ENCODE assay signal across 9 cellular contexts in the genomic region with DNA sequence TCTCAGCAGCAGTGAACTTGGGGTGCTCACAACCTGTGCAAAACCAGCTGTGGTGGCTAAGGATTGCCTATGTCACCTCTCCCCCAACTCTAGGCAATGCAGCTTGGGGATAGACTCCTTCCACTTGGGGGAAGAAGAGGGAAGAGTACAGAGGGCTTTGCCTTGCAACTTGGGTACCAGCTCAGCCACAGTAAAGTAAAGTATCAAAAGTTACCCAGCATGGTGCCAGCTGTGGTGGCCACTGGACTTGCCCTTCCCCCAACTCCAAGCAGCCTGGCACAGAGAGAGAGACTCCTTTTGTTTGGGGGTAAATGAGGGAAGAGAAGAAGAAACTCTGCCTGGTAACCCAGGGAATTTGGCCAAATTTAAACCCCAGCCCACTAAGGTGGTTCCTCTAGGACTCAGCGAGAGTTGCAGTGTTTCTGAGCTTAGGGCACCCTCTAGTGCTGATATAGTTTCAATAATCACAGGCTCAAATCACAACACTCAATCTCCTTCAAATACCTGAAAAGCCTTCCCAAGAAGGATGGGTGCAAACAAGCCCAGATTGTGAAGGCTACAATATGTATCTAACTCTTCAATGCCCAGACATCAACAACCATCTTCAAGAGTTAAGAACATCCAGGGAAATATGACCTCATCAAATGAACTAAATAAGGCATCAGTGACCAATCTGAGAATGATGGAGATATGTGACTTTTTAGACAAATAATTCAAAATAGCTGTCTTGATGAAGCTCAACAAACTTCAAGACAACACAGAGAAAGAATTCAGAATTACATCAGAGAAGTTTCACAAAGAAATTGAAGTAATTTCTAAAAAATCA. TPM values are rescaled to one million over a fixed set of nuclear protein-coding genes. Genes with fewer than 3 reads are reported as not detected.
A peak's percentile ranks its signal among the peaks of the same experiment; 100 is the strongest.
DNase-seq lines count a peak whose midpoint lies in the region; ATAC-seq, FAIRE-seq and TF ChIP-seq lines count a peak whose summit lies in the region.
"Had no signal": no experiment of that assay in that cellular context is flagged by ENCODE, and none has a peak within 500 bp of the region (broad histone marks: within the 10 kb centered on the region; RNA-seq: fewer than 3 reads in every experiment).

No MANE protein-coding gene starts in this region.

- no peaks in the 10 kb centered on the region for H3K4me1 ChIP-seq in IMR-90 (ENCODE audit: control insufficient read depth, insufficient read depth, low read length)

- H3K9me3 ChIP-seq in IMR-90 (ENCODE audit: control insufficient read depth, insufficient read depth, low read length), result no peaks in the 10 kb centered on the region

- no peak overlapping the region for H3K56ac ChIP-seq in IMR-90 (ENCODE audit: extremely low read depth, insufficient read depth, low read length)

- CTCF ChIA-PET in IMR-90 (lab: Yijun Ruan, JAX), result interaction anchor here (1.2 to 1.5 kb wide), 2 partner anchors 12 to 111 kb away, joined by 3 to 5 read pairs; no protein-coding TSS in a partner anchor

- H3K9me1 ChIP-seq in IMR-90 (ENCODE audit: insufficient read depth, low read length), result no peaks in the 10 kb centered on the region

- TF ChIP-seq POLR2A in IMR-90 (IDR thresholded peaks at IDR 0.05; ENCODE audit: low read depth, low read length), result no peak

- no CpG with 5 or more reads among the region's 1 CpG for WGBS in IMR-90 (ENCODE audit: extremely low coverage in 2 of 2, insufficient read length in 1 of 2), 2 experiments

- H3K27me3 Mint-ChIP-seq in activated CD4-positive, alpha-beta T cell treated with anti-CD3 and anti-CD28 coated beads, Interleukin-2, amount 10 ng/mL, durations not matched to agents 24 days and 14 days, result peaks cover 47% of the 10 kb centered on the region
- peaks cover 59% of the 10 kb centered on the region for H3K27me3 Mint-ChIP-seq in mesothelial cell of epicardium (ENCODE audit: low read depth)
- peaks cover 7 to 24% (median 9%) of the 10 kb centered on the region in 3 donors for H3K27me3 Mint-ChIP-seq in immature natural killer cell (ENCODE audit: low read depth in 3 of 3)

- no peak overlapping the region for H2BK120ac ChIP-seq in IMR-90 (ENCODE audit: low read depth, low read length)

- in situ Hi-C loops in IMR-90 (cut with MboI; ENCODE audit: low sequenced_read_pairs), result loop anchor here (10.0 kb wide), 1 partner anchor 115 kb away; no protein-coding TSS in a partner anchor

- H4K20me1 ChIP-seq in IMR-90 (ENCODE audit: insufficient read depth, low read length), result no peaks in the 10 kb centered on the region

- intact Hi-C loops in IMR-90 (cut with micrococcal nuclease), result no loop called here
- intact Hi-C loops in activated CD4-positive, alpha-beta T cell treated with anti-CD3 and anti-CD28 coated beads, Interleukin-2, amount 10 ng/mL, durations not matched to agents 24 days and 14 days (cut with micrococcal nuclease), result no loop called here

- H2BK5ac ChIP-seq in IMR-90 (ENCODE audit: low read depth, low read length, poor library complexity, severe bottlenecking), result no peak overlapping the region

- H3K4me3 ChIP-seq in IMR-90 (ENCODE audit: insufficient read depth, low read depth, low read length) (no peak overlapping the region), kidney epithelial cell (ENCODE audit: low read depth, low read length) (no peak overlapping the region)

- H3K36me3 ChIP-seq in IMR-90 (ENCODE audit: control insufficient read depth, insufficient read depth, low read length) (no peaks in the 10 kb centered on the region), kidney epithelial cell (ENCODE audit: control insufficient read depth, insufficient read depth, low read length) (no peaks in the 10 kb centered on the region)

- H3K27ac Mint-ChIP-seq in activated CD4-positive, alpha-beta T cell treated with anti-CD3 and anti-CD28 coated beads, Interleukin-2, amount 10 ng/mL, durations not matched to agents 24 days and 14 days, result no peak overlapping the region
- H3K27ac Mint-ChIP-seq in mesothelial cell of epicardium, result no peak overlapping the region
- no peak overlapping the region for H3K27ac Mint-ChIP-seq in immature natural killer cell

- H2AK5ac ChIP-seq in IMR-90 (ENCODE audit: low read depth, low read length), result no peak overlapping the region

- no peak overlapping the region for H3K14ac ChIP-seq in IMR-90 (replicated peaks; ENCODE audit: low read depth, low read length)

- ATAC-seq in IMR-90 (ENCODE audit: low read depth) (peak; percentile 75), HG03439 (IDR thresholded peaks at IDR 0.05; ENCODE audit: unreplicated experiment) (no peak)

- no peak overlapping the region for H3K18ac ChIP-seq in IMR-90 (ENCODE audit: low read depth, low read length)

- H2BK15ac ChIP-seq in IMR-90 (ENCODE audit: low read depth, low read length), result no peak overlapping the region

- H3K27ac ChIP-seq in IMR-90 (ENCODE audit: insufficient read depth, low read length), result no peak overlapping the region
- H3K27ac ChIP-seq: epithelial cell of prostate had no signal

- H4K91ac ChIP-seq in IMR-90 (ENCODE audit: insufficient read depth, low read depth, low read length), result no peak overlapping the region

- no peak overlapping the region for H3K4me2 ChIP-seq in IMR-90 (ENCODE audit: low read depth, low read length)

- TF ChIP-seq CTCF in D721Med (IDR thresholded peaks at IDR 0.05; ENCODE audit: insufficient read depth, missing control alignments) (peak; percentile 50), IMR-90 (conservative IDR thresholded peaks at IDR 0.05; ENCODE audit: low read depth, low read length) (peak; percentile 43), kidney epithelial cell (IDR thresholded peaks at IDR 0.05; ENCODE audit: insufficient read depth, low read length, poor library complexity, severe bottlenecking) (peak; percentile 24), mesothelial cell of epicardium (IDR thresholded peaks at IDR 0.05; ENCODE audit: unreplicated experiment) (no peak)

- DNase-seq in D721Med (ENCODE audit: insufficient read length, low spot score) (no peak), IMR-90 (peak; percentile 7), SW480 (ENCODE audit: low spot score) (peak; percentile 66), kidney epithelial cell (ENCODE audit: low read depth) (no peak), mesothelial cell of epicardium (ENCODE audit: low spot score in 2 of 2, unreplicated experiment in 2 of 2) (no peak), immature natural killer cell (no peak)
- no peak for DNase-seq in activated CD4-positive, alpha-beta T cell treated with anti-CD3 and anti-CD28 coated beads, Interleukin-2, amount 10 ng/mL, durations not matched to agents 24 days and 14 days

- no peak overlapping the region for H3K4me3 Mint-ChIP-seq in activated CD4-positive, alpha-beta T cell treated with anti-CD3 and anti-CD28 coated beads, Interleukin-2, amount 10 ng/mL, durations not matched to agents 24 days and 14 days
- H3K4me3 Mint-ChIP-seq in mesothelial cell of epicardium, result no peak overlapping the region
- no peak overlapping the region for H3K4me3 Mint-ChIP-seq in immature natural killer cell

- POLR2A ChIA-PET in IMR-90 (lab: Charles Lee; ENCODE audit: unreplicated experiment), result no interaction called here

- TF ChIP-seq RAD21 in IMR-90 (IDR thresholded peaks at IDR 0.05; ENCODE audit: low read length), result peak; percentile 43

- H4K5ac ChIP-seq in IMR-90 (ENCODE audit: low read depth, low read length), result no peak overlapping the region

- BruUV-seq in IMR-90 (replicated peaks; lab: Mats Ljungman, UMichigan), result no TSS peak

- no peak overlapping the region for H2AK9ac ChIP-seq in IMR-90 (replicated peaks; ENCODE audit: low read depth, low read length, poor library complexity)

- no peak overlapping the region for H2AFZ ChIP-seq in IMR-90 (replicated peaks; ENCODE audit: low read length, poor library complexity)

- no peak overlapping the region for H4K8ac ChIP-seq in IMR-90 (ENCODE audit: low read depth in 2 of 2, low read length in 2 of 2)

- no peaks in the 10 kb centered on the region for H3K9me3 Mint-ChIP-seq in activated CD4-positive, alpha-beta T cell treated with anti-CD3 and anti-CD28 coated beads, Interleukin-2, amount 10 ng/mL, durations not matched to agents 24 days and 14 days
- H3K9me3 Mint-ChIP-seq in mesothelial cell of epicardium, result no peaks in the 10 kb centered on the region
- H3K9me3 Mint-ChIP-seq in immature natural killer cell, result no peaks in the 10 kb centered on the region

- no peak overlapping the region for H3K23ac ChIP-seq in IMR-90 (ENCODE audit: low read depth, low read length)

- no peaks in the 10 kb centered on the region for H3K36me3 Mint-ChIP-seq in activated CD4-positive, alpha-beta T cell treated with anti-CD3 and anti-CD28 coated beads, Interleukin-2, amount 10 ng/mL, durations not matched to agents 24 days and 14 days (ENCODE audit: low read depth)
- H3K36me3 Mint-ChIP-seq in mesothelial cell of epicardium, result no peaks in the 10 kb centered on the region
- no peaks in the 10 kb centered on the region for H3K36me3 Mint-ChIP-seq in immature natural killer cell

- no peak overlapping the region for H2BK20ac ChIP-seq in IMR-90 (ENCODE audit: low read depth, low read length)

- H3K79me1 ChIP-seq in IMR-90 (ENCODE audit: low read depth in 1 of 2, low read length in 2 of 2), result no peaks in the 10 kb centered on the region

- H3K4me1 Mint-ChIP-seq in activated CD4-positive, alpha-beta T cell treated with anti-CD3 and anti-CD28 coated beads, Interleukin-2, amount 10 ng/mL, durations not matched to agents 24 days and 14 days, result no peaks in the 10 kb centered on the region
- H3K4me1 Mint-ChIP-seq in mesothelial cell of epicardium, result no peaks in the 10 kb centered on the region
- H3K4me1 Mint-ChIP-seq in immature natural killer cell, result no peaks in the 10 kb centered on the region

- H3K4ac ChIP-seq in IMR-90 (ENCODE audit: low read depth, low read length), result no peak overlapping the region

- H3K9ac ChIP-seq in IMR-90 (ENCODE audit: low read depth, low read length), result no peak overlapping the region

- no peak for FAIRE-seq in D721Med (lab: Jason Lieb, UNC)

- H3K27me3 ChIP-seq in IMR-90 (ENCODE audit: control insufficient read depth, insufficient read depth, low read length) (peaks cover 3% of the 10 kb centered on the region), kidney epithelial cell (ENCODE audit: control insufficient read depth, insufficient read depth, low read length) (peaks cover 2% of the 10 kb centered on the region)

- dilution Hi-C loops in IMR-90 (cut with HindIII; ENCODE audit: low sequenced_read_pairs, unreplicated experiment), result no loop called here

RNA-seq across cellular contexts. Expression of gene DEFB129, which starts 7.6 kb away (rescaled TPM):
- total RNA-seq in IMR-90 (2012; rRNA removed), result not detected in 2 replicates
- polyA plus RNA-seq in IMR-90 (2012; rRNA removed), result not detected in 2 replicates
- not detected in 2 replicates for polyA plus RNA-seq in IMR-90 (2012; cell fraction: cytosol; rRNA removed)
- not detected in 2 replicates for polyA plus RNA-seq in IMR-90 (2012; cell fraction: nucleus; rRNA removed; ENCODE audit: low replicate concordance)
- not detected in 2 replicates for total RNA-seq in kidney epithelial cell
- not detected in 2 replicates for total RNA-seq in activated CD4-positive, alpha-beta T cell treated with anti-CD3 and anti-CD28 coated beads, Interleukin-2, amount 10 ng/mL, durations not matched to agents 24 days and 14 days
- not detected in 3 replicates for total RNA-seq in mesothelial cell of epicardium
- not detected for polyA plus RNA-seq in immature natural killer cell

RNA-seq across cellular contexts. Expression of gene DEFB128, which starts 30.0 kb away (rescaled TPM):
- not detected in 2 replicates for total RNA-seq in IMR-90 (2012; rRNA removed)
- not detected in 2 replicates for polyA plus RNA-seq in IMR-90 (2012; rRNA removed)
- not detected in 2 replicates for polyA plus RNA-seq in IMR-90 (2012; cell fraction: cytosol; rRNA removed)
- polyA plus RNA-seq in IMR-90 (2012; cell fraction: nucleus; rRNA removed; ENCODE audit: low replicate concordance), result not detected in 2 replicates
- total RNA-seq in kidney epithelial cell, result not detected in 2 replicates
- not detected in 2 replicates for total RNA-seq in activated CD4-positive, alpha-beta T cell treated with anti-CD3 and anti-CD28 coated beads, Interleukin-2, amount 10 ng/mL, durations not matched to agents 24 days and 14 days
- total RNA-seq in mesothelial cell of epicardium, result not detected in 3 replicates
- polyA plus RNA-seq in immature natural killer cell, result not detected

RNA-seq across cellular contexts. Expression of gene DEFB132, which starts 38.0 kb away (rescaled TPM):
- total RNA-seq in IMR-90 (2012; rRNA removed) (not detected in 2 replicates), kidney epithelial cell (not detected in 2 replicates), mesothelial cell of epicardium (not detected in 3 replicates)
- polyA plus RNA-seq in IMR-90 (2012; rRNA removed) (not detected in 2 replicates), immature natural killer cell (not detected)
- polyA plus RNA-seq in IMR-90 (2012; cell fraction: cytosol; rRNA removed), result not detected in 2 replicates
- polyA plus RNA-seq in IMR-90 (2012; cell fraction: nucleus; rRNA removed; ENCODE audit: low replicate concordance), result not detected in 2 replicates
- not detected in 2 replicates for total RNA-seq in activated CD4-positive, alpha-beta T cell treated with anti-CD3 and anti-CD28 coated beads, Interleukin-2, amount 10 ng/mL, durations not matched to agents 24 days and 14 days

Comparison
In these comparisons a context has a peak if more than half of its experiments do, and no peak if none do; other contexts are left out.
1. DNase-seq: peak in IMR-90 (single experiment) and SW480 (single experiment); none in D721Med (single experiment), kidney epithelial cell (single experiment), activated CD4-positive, alpha-beta T cell treated with anti-CD3 and anti-CD28 coated beads, Interleukin-2, amount 10 ng/mL, durations not matched to agents 24 days and 14 days (single experiment), mesothelial cell of epicardium (0 of 2) and immature natural killer cell (0 of 3).